ENCODE assay signal across 3 cellular contexts in the genomic region with DNA sequence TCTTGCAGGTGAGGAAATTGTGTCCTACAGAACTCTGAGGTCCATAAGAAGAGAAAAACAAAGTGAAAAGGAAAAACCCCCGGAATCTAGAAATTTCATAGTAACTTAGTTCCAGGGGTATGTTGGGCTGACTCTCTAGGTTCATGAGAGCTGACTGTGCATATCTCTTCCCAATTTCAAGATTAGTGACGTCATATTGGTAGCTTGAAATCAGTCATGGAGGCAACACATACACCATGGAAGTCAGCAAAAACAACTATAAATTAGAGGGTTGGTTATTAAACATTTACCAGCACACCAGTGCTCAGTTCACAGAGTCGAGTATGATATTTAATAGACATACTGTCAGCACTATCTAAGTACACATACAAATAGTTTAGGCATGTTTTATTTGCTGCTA.
TF ChIP-seq lines count a peak whose summit lies in the region.

No MANE protein-coding gene starts in this region.

TF ChIP-seq in HEK293, 187 proteins besides CTCF, POLR2A, EP300 and RAD21:
- TF ChIP-seq ZNF791 (tag by site-specific recombination; IDR thresholded peaks at IDR 0.05): no peak
- TF ChIP-seq, protein P1, sequence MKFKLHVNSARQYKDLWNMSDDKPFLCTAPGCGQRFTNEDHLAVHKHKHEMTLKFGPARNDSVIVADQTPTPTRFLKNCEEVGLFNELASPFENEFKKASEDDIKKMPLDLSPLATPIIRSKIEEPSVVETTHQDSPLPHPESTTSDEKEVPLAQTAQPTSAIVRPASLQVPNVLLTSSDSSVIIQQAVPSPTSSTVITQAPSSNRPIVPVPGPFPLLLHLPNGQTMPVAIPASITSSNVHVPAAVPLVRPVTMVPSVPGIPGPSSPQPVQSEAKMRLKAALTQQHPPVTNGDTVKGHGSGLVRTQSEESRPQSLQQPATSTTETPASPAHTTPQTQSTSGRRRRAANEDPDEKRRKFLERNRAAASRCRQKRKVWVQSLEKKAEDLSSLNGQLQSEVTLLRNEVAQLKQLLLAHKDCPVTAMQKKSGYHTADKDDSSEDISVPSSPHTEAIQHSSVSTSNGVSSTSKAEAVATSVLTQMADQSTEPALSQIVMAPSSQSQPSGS (tag by site-specific recombination; IDR thresholded peaks at IDR 0.05; ENCODE audit: low read depth): peak; percentile 61; the same call in 1 of the 2 replicates

TF ChIP-seq in GM12878, 131 proteins besides CTCF, POLR2A, EP300 and RAD21:
- TF ChIP-seq, protein P2, sequence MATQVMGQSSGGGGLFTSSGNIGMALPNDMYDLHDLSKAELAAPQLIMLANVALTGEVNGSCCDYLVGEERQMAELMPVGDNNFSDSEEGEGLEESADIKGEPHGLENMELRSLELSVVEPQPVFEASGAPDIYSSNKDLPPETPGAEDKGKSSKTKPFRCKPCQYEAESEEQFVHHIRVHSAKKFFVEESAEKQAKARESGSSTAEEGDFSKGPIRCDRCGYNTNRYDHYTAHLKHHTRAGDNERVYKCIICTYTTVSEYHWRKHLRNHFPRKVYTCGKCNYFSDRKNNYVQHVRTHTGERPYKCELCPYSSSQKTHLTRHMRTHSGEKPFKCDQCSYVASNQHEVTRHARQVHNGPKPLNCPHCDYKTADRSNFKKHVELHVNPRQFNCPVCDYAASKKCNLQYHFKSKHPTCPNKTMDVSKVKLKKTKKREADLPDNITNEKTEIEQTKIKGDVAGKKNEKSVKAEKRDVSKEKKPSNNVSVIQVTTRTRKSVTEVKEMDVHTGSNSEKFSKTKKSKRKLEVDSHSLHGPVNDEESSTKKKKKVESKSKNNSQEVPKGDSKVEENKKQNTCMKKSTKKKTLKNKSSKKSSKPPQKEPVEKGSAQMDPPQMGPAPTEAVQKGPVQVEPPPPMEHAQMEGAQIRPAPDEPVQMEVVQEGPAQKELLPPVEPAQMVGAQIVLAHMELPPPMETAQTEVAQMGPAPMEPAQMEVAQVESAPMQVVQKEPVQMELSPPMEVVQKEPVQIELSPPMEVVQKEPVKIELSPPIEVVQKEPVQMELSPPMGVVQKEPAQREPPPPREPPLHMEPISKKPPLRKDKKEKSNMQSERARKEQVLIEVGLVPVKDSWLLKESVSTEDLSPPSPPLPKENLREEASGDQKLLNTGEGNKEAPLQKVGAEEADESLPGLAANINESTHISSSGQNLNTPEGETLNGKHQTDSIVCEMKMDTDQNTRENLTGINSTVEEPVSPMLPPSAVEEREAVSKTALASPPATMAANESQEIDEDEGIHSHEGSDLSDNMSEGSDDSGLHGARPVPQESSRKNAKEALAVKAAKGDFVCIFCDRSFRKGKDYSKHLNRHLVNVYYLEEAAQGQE (IDR thresholded peaks at IDR 0.05; ENCODE audit: low read depth, low read length): no peak
- TF ChIP-seq ATF7 (IDR thresholded peaks at IDR 0.05; ENCODE audit: low read depth): 0 out of 2 replicates have a peak, but pooled peaks have one; percentile 20

TF ChIP-seq in endothelial cell of umbilical vein, 7 proteins besides CTCF, POLR2A, EP300 and RAD21:
- TF ChIP-seq POLR2AphosphoS5 (IDR thresholded peaks at IDR 0.05; ENCODE audit: insufficient read depth, low read depth, low read length) (no peak), EZH2 (IDR thresholded peaks at IDR 0.05; ENCODE audit: borderline replicate concordance, low read depth, low read length, severe bottlenecking) (no peak), JUN (IDR thresholded peaks at IDR 0.05; ENCODE audit: borderline replicate concordance, insufficient read depth, insufficient read length, low read depth) (peak; percentile 7), MYC (IDR thresholded peaks at IDR 0.05; ENCODE audit: low read depth, low read length) (no peak), GATA2 (IDR thresholded peaks at IDR 0.05; ENCODE audit: insufficient read depth, insufficient read length, low read depth, low read length) (no peak), FOS (IDR thresholded peaks at IDR 0.05; ENCODE audit: borderline replicate concordance, insufficient read depth, low read length) (no peak)
- TF ChIP-seq, protein P3, sequence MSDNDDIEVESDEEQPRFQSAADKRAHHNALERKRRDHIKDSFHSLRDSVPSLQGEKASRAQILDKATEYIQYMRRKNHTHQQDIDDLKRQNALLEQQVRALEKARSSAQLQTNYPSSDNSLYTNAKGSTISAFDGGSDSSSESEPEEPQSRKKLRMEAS (IDR thresholded peaks at IDR 0.05; ENCODE audit: insufficient read depth, insufficient read length): no peak
